ENCODE assay signal across 22 cellular contexts in genomic region chr19:6817179-6817578, GRCh38. TPM values are rescaled to one million over a fixed set of nuclear protein-coding genes. Genes with fewer than 3 reads are reported as not detected.
DNase-seq lines count a peak whose midpoint lies in the region; ATAC-seq and TF ChIP-seq lines count a peak whose summit lies in the region.
"Had no signal": no experiment of that assay in that cellular context is flagged by ENCODE, and none has a peak within 500 bp of the region (broad histone marks: within the 10 kb centered on the region; RNA-seq: fewer than 3 reads in every experiment).

No MANE protein-coding gene starts in this region.

- TF ChIP-seq CTCF in activated CD8-positive, alpha-beta T cell treated with anti-CD3 and anti-CD28 coated beads for 36 hours (IDR thresholded peaks at IDR 0.05) = no peak
- no peak for TF ChIP-seq CTCF in endodermal cell (conservative IDR thresholded peaks at IDR 0.05)
- TF ChIP-seq CTCF in heart left ventricle (IDR thresholded peaks at IDR 0.05) = no peak

- peaks cover 10% of the 10 kb centered on the region for H3K9me3 Mint-ChIP-seq in activated CD4-positive, alpha-beta memory T cell treated with anti-CD3 and anti-CD28 coated beads for 36 hours
- H3K9me3 Mint-ChIP-seq in activated CD4-positive, alpha-beta memory T cell treated with anti-CD3 and anti-CD28 coated beads, Interleukin-2, amount 10 ng/mL, durations not matched to agents 7 days and 5 days = peaks cover 13% of the 10 kb centered on the region
- peaks cover 0 to 9% (median 3%) of the 10 kb centered on the region in 7 donors for H3K9me3 Mint-ChIP-seq in CD4-positive, CD25-positive, alpha-beta regulatory T cell
- peaks cover 15% of the 10 kb centered on the region for H3K9me3 Mint-ChIP-seq in activated CD8-positive, alpha-beta T cell treated with anti-CD3 and anti-CD28 coated beads for 36 hours
- peaks cover 57% of the 10 kb centered on the region for H3K9me3 Mint-ChIP-seq in endodermal cell

- DNase-seq in activated CD4-positive, alpha-beta memory T cell treated with anti-CD3 and anti-CD28 coated beads for 36 hours = no peak
- DNase-seq in activated CD4-positive, alpha-beta memory T cell treated with anti-CD3 and anti-CD28 coated beads, Interleukin-2, amount 10 ng/mL, durations not matched to agents 7 days and 5 days = no peak
- DNase-seq in CD4-positive, CD25-positive, alpha-beta regulatory T cell = no peak
- no peak for DNase-seq in activated CD8-positive, alpha-beta T cell treated with anti-CD3 and anti-CD28 coated beads for 36 hours
- DNase-seq in endodermal cell (peak; percentile 7), heart left ventricle (no peak)
- DNase-seq: BE2C; CD4-positive, alpha-beta memory T cell; DMS53; EL; GM23248; HCEC 1CT; NCI-H1417 treated with DMSO at 0.1 percent for 48 hours; NCI-H187 treated with DMSO at 0.1 percent for 48 hours; NCI-H345; NCI-H526 had no signal

- WGBS in endodermal cell (ENCODE audit: insufficient coverage in 1 of 2, insufficient read length in 1 of 2), 2 experiments = 78% methylated on average over 3 of the region's 3 CpGs; no CpG with 5 or more reads in 1 of the 2 experiments
- 79 to 89% (median 82%) methylated on average over 3 of the region's 3 CpGs for WGBS in heart left ventricle, 4 donors

- H3K9ac ChIP-seq in endodermal cell (ENCODE audit: extremely low read depth, low read length, poor library complexity, severe bottlenecking) = no peak overlapping the region
- H3K9ac ChIP-seq: GM23248 had no signal

- H3K27ac Mint-ChIP-seq in activated CD4-positive, alpha-beta memory T cell treated with anti-CD3 and anti-CD28 coated beads for 36 hours = peak overlapping the region; percentile 57
- H3K27ac Mint-ChIP-seq in activated CD4-positive, alpha-beta memory T cell treated with anti-CD3 and anti-CD28 coated beads, Interleukin-2, amount 10 ng/mL, durations not matched to agents 7 days and 5 days = no peak overlapping the region
- H3K27ac Mint-ChIP-seq in CD4-positive, CD25-positive, alpha-beta regulatory T cell = peak overlapping the region in 2 of 3 donors; percentile 1 to 83
- H3K27ac Mint-ChIP-seq in activated CD8-positive, alpha-beta T cell treated with anti-CD3 and anti-CD28 coated beads for 36 hours = peak overlapping the region; percentile 44
- no peak overlapping the region for H3K27ac Mint-ChIP-seq in endodermal cell

- POLR2A ChIA-PET in activated CD4-positive, alpha-beta memory T cell treated with anti-CD3 and anti-CD28 coated beads for 36 hours (lab: Charles Lee) = no interaction called here
- POLR2A ChIA-PET in activated CD4-positive, alpha-beta memory T cell treated with anti-CD3 and anti-CD28 coated beads, Interleukin-2, amount 10 ng/mL, durations not matched to agents 7 days and 5 days (lab: Charles Lee) = interaction anchor here (0.6 kb wide), 1 partner anchor 26 kb away, joined by 5 read pairs; no protein-coding TSS in a partner anchor
- POLR2A ChIA-PET in activated CD8-positive, alpha-beta T cell treated with anti-CD3 and anti-CD28 coated beads for 36 hours (lab: Charles Lee) = interaction anchor here (2.5 to 7.5 kb wide), 2 partner anchors 14 to 44 kb away, joined by 8 to 29 read pairs; partner anchors contain the start of gene VAV1

- ATAC-seq in CD4-positive, CD25-positive, alpha-beta regulatory T cell (ENCODE audit: low read depth in 2 of 2) = no peak
- ATAC-seq in activated CD8-positive, alpha-beta T cell treated with anti-CD3 and anti-CD28 coated beads for 36 hours = no peak
- ATAC-seq in heart left ventricle (no peak), HG02588 (IDR thresholded peaks at IDR 0.05; ENCODE audit: unreplicated experiment) (no peak)
- ATAC-seq: GM12878 had no signal

- peaks cover 28% of the 10 kb centered on the region for H3K36me3 ChIP-seq in CD4-positive, CD25-positive, alpha-beta regulatory T cell (ENCODE audit: control insufficient read depth, insufficient read depth, low read length)
- H3K36me3 ChIP-seq in endodermal cell (ENCODE audit: control insufficient read depth, insufficient read depth, low read length) (no peaks in the 10 kb centered on the region), heart left ventricle (peaks cover 0 to 15% (median 0%) of the 10 kb centered on the region in 9 donors)
- H3K36me3 ChIP-seq: BE2C had no signal

- peaks cover 25% of the 10 kb centered on the region for H3K4me1 ChIP-seq in CD4-positive, CD25-positive, alpha-beta regulatory T cell (ENCODE audit: control insufficient read depth, insufficient read depth, low read length, poor library complexity, severe bottlenecking)
- no peaks in the 10 kb centered on the region for H3K4me1 ChIP-seq in endodermal cell (ENCODE audit: control insufficient read depth, insufficient read depth, low read length)
- peaks cover 0 to 7% (median 0%) of the 10 kb centered on the region in 12 donors for H3K4me1 ChIP-seq in heart left ventricle
- H3K4me1 ChIP-seq: BE2C had no signal

- H3K27me3 Mint-ChIP-seq in activated CD4-positive, alpha-beta memory T cell treated with anti-CD3 and anti-CD28 coated beads for 36 hours = no peaks in the 10 kb centered on the region
- H3K27me3 Mint-ChIP-seq in activated CD4-positive, alpha-beta memory T cell treated with anti-CD3 and anti-CD28 coated beads, Interleukin-2, amount 10 ng/mL, durations not matched to agents 7 days and 5 days = no peaks in the 10 kb centered on the region
- H3K27me3 Mint-ChIP-seq in CD4-positive, CD25-positive, alpha-beta regulatory T cell = no peaks in the 10 kb centered on the region
- H3K27me3 Mint-ChIP-seq in activated CD8-positive, alpha-beta T cell treated with anti-CD3 and anti-CD28 coated beads for 36 hours = no peaks in the 10 kb centered on the region
- H3K27me3 Mint-ChIP-seq in endodermal cell (ENCODE audit: insufficient read depth) = peaks cover 14% of the 10 kb centered on the region
- H3K27me3 Mint-ChIP-seq: CD4-positive, alpha-beta memory T cell had no signal

- H3K4me3 Mint-ChIP-seq in activated CD4-positive, alpha-beta memory T cell treated with anti-CD3 and anti-CD28 coated beads for 36 hours = no peak overlapping the region
- no peak overlapping the region for H3K4me3 Mint-ChIP-seq in activated CD4-positive, alpha-beta memory T cell treated with anti-CD3 and anti-CD28 coated beads, Interleukin-2, amount 10 ng/mL, durations not matched to agents 7 days and 5 days
- no peak overlapping the region for H3K4me3 Mint-ChIP-seq in CD4-positive, CD25-positive, alpha-beta regulatory T cell
- no peak overlapping the region for H3K4me3 Mint-ChIP-seq in activated CD8-positive, alpha-beta T cell treated with anti-CD3 and anti-CD28 coated beads for 36 hours
- no peak overlapping the region for H3K4me3 Mint-ChIP-seq in endodermal cell
- H3K4me3 Mint-ChIP-seq: CD4-positive, alpha-beta memory T cell had no signal

- no peaks in the 10 kb centered on the region for H3K27me3 ChIP-seq in CD4-positive, CD25-positive, alpha-beta regulatory T cell (ENCODE audit: control insufficient read depth, insufficient read depth, low read length)
- no peaks in the 10 kb centered on the region for H3K27me3 ChIP-seq in endodermal cell (ENCODE audit: control insufficient read depth, insufficient read depth, low read length, poor library complexity, severe bottlenecking)
- peaks cover 0 to 13% (median 0%) of the 10 kb centered on the region in 9 donors for H3K27me3 ChIP-seq in heart left ventricle
- H3K27me3 ChIP-seq: BE2C had no signal

- no peak overlapping the region for H3K4me3 ChIP-seq in CD4-positive, CD25-positive, alpha-beta regulatory T cell (ENCODE audit: low read depth, low read length)
- H3K4me3 ChIP-seq in endodermal cell (ENCODE audit: low read length) (no peak overlapping the region), heart left ventricle (no peak overlapping the region)
- H3K4me3 ChIP-seq: GM12878, GM23248 had no signal

- intact Hi-C loops in activated CD4-positive, alpha-beta memory T cell treated with anti-CD3 and anti-CD28 coated beads for 36 hours (cut with micrococcal nuclease) = no loop called here
- intact Hi-C loops in activated CD8-positive, alpha-beta T cell treated with anti-CD3 and anti-CD28 coated beads for 36 hours (cut with micrococcal nuclease) = no loop called here
- intact Hi-C loops in heart left ventricle (cut with DNase I) = no loop called here

- TF ChIP-seq POLR2A in heart left ventricle (IDR thresholded peaks at IDR 0.05) = no peak

- H3K9me3 ChIP-seq in CD4-positive, CD25-positive, alpha-beta regulatory T cell (ENCODE audit: control insufficient read depth in 2 of 2, low read length in 2 of 2) = peaks cover 0 to 5% of the 10 kb centered on the region in 2 experiments
- H3K9me3 ChIP-seq in endodermal cell (ENCODE audit: control insufficient read depth, low read length) = peaks cover 55% of the 10 kb centered on the region
- peaks cover 0 to 23% (median 13%) of the 10 kb centered on the region in 12 donors for H3K9me3 ChIP-seq in heart left ventricle

- CTCF ChIA-PET in activated CD4-positive, alpha-beta memory T cell treated with anti-CD3 and anti-CD28 coated beads for 36 hours (lab: Charles Lee) = interaction anchor here (0.6 kb wide), 1 partner anchor 78 kb away, joined by 5 read pairs; no protein-coding TSS in a partner anchor
- CTCF ChIA-PET in activated CD4-positive, alpha-beta memory T cell treated with anti-CD3 and anti-CD28 coated beads, Interleukin-2, amount 10 ng/mL, durations not matched to agents 7 days and 5 days (lab: Charles Lee) = no interaction called here
- CTCF ChIA-PET in activated CD8-positive, alpha-beta T cell treated with anti-CD3 and anti-CD28 coated beads for 36 hours (lab: Charles Lee) = interaction anchor here (1.2 kb wide), 1 partner anchor 46 kb away, joined by 3 read pairs; no protein-coding TSS in a partner anchor

- peaks cover 46% of the 10 kb centered on the region for H3K36me3 Mint-ChIP-seq in activated CD4-positive, alpha-beta memory T cell treated with anti-CD3 and anti-CD28 coated beads for 36 hours
- H3K36me3 Mint-ChIP-seq in activated CD4-positive, alpha-beta memory T cell treated with anti-CD3 and anti-CD28 coated beads, Interleukin-2, amount 10 ng/mL, durations not matched to agents 7 days and 5 days (ENCODE audit: low read depth) = peaks cover 61% of the 10 kb centered on the region
- peaks cover 31% of the 10 kb centered on the region for H3K36me3 Mint-ChIP-seq in CD4-positive, CD25-positive, alpha-beta regulatory T cell
- peaks cover 47% of the 10 kb centered on the region for H3K36me3 Mint-ChIP-seq in activated CD8-positive, alpha-beta T cell treated with anti-CD3 and anti-CD28 coated beads for 36 hours (ENCODE audit: low read depth)
- no peaks in the 10 kb centered on the region for H3K36me3 Mint-ChIP-seq in endodermal cell (ENCODE audit: low read depth)

- peaks cover 50% of the 10 kb centered on the region for H3K4me1 Mint-ChIP-seq in activated CD4-positive, alpha-beta memory T cell treated with anti-CD3 and anti-CD28 coated beads for 36 hours (ENCODE audit: low read depth)
- peaks cover 44% of the 10 kb centered on the region for H3K4me1 Mint-ChIP-seq in activated CD4-positive, alpha-beta memory T cell treated with anti-CD3 and anti-CD28 coated beads, Interleukin-2, amount 10 ng/mL, durations not matched to agents 7 days and 5 days
- peaks cover 23 to 52% (median 32%) of the 10 kb centered on the region in 4 donors for H3K4me1 Mint-ChIP-seq in CD4-positive, CD25-positive, alpha-beta regulatory T cell
- H3K4me1 Mint-ChIP-seq in activated CD8-positive, alpha-beta T cell treated with anti-CD3 and anti-CD28 coated beads for 36 hours (ENCODE audit: low read depth) = peaks cover 44% of the 10 kb centered on the region
- no peaks in the 10 kb centered on the region for H3K4me1 Mint-ChIP-seq in endodermal cell

- no peak overlapping the region for H3K27ac ChIP-seq in CD4-positive, CD25-positive, alpha-beta regulatory T cell (ENCODE audit: insufficient read depth, low read length, poor library complexity, severe bottlenecking)
- H3K27ac ChIP-seq in endodermal cell (ENCODE audit: low read depth, low read length) = no peak overlapping the region
- H3K27ac ChIP-seq in heart left ventricle = no peak overlapping the region
- H3K27ac ChIP-seq: GM23248, HL-60 had no signal

RNA-seq across cellular contexts. Expression of gene VAV1, which starts 44.7 kb away (rescaled TPM):
- total RNA-seq in activated CD4-positive, alpha-beta memory T cell treated with anti-CD3 and anti-CD28 coated beads for 36 hours = 10 to 100 TPM; 77.9 to 84.5 TPM
- total RNA-seq in activated CD4-positive, alpha-beta memory T cell treated with anti-CD3 and anti-CD28 coated beads, Interleukin-2, amount 10 ng/mL, durations not matched to agents 7 days and 5 days = 100 to 1,000 TPM; 105 to 107 TPM
- 117 TPM for total RNA-seq in CD4-positive, CD25-positive, alpha-beta regulatory T cell
- polyA plus RNA-seq in CD4-positive, CD25-positive, alpha-beta regulatory T cell = 10 to 100 TPM; 14.8 to 24.2 (median 21.8) TPM
- 10 to 100 TPM; 61.7 to 65.4 TPM for total RNA-seq in activated CD8-positive, alpha-beta T cell treated with anti-CD3 and anti-CD28 coated beads for 36 hours
- not detected for total RNA-seq in endodermal cell
- not detected for polyA plus RNA-seq in endodermal cell (2013, experiment 1 of 2)
- polyA plus RNA-seq in endodermal cell (2013, experiment 2 of 2) = not detected
- 10 to 100 TPM in 1 of 9 donors, 1 to 10 TPM in 5, under 1 TPM in 3; 0.69 to 25.6 (median 1.7) TPM for total RNA-seq in heart left ventricle
- 1 to 10 TPM in 1 of 2 donors, under 1 TPM in 1; 0.91 to 1.2 TPM for polyA plus RNA-seq in heart left ventricle
- total RNA-seq: A172, GM23248, HT1080, M059J had no signal
- polyA plus RNA-seq: GM23248 had no signal

RNA-seq across cellular contexts. Expression of gene SH2D3A, which starts 49.9 kb away (rescaled TPM):
- 10 to 100 TPM; 17.1 to 18.2 TPM for total RNA-seq in activated CD4-positive, alpha-beta memory T cell treated with anti-CD3 and anti-CD28 coated beads for 36 hours
- 10 to 100 TPM; 26.4 to 28.1 TPM for total RNA-seq in activated CD4-positive, alpha-beta memory T cell treated with anti-CD3 and anti-CD28 coated beads, Interleukin-2, amount 10 ng/mL, durations not matched to agents 7 days and 5 days
- 46.2 TPM for total RNA-seq in CD4-positive, CD25-positive, alpha-beta regulatory T cell
- 10 to 100 TPM; 19.5 to 26.5 (median 22.1) TPM for polyA plus RNA-seq in CD4-positive, CD25-positive, alpha-beta regulatory T cell
- 10 to 100 TPM; 20.6 to 20.9 TPM for total RNA-seq in activated CD8-positive, alpha-beta T cell treated with anti-CD3 and anti-CD28 coated beads for 36 hours
- total RNA-seq in endodermal cell = 10 to 100 TPM; 10.7 to 16.4 TPM
- 1.0 TPM for polyA plus RNA-seq in endodermal cell (2013, experiment 1 of 2)
- 1.1 TPM for polyA plus RNA-seq in endodermal cell (2013, experiment 2 of 2)
- total RNA-seq in heart left ventricle = under 1 TPM in 3 of 9 donors, not detected in 6; 0.12 to 0.56 (median 0.52) TPM
- under 1 TPM; 0.08 to 0.25 TPM for polyA plus RNA-seq in heart left ventricle
- total RNA-seq: A172, GM23248, M059J had no signal
- polyA plus RNA-seq: GM23248 had no signal

Comparison
In these comparisons a context has a peak if more than half of its experiments do, and no peak if none do; other contexts are left out.
1. H3K27ac Mint-ChIP-seq: peak in activated CD4-positive, alpha-beta memory T cell treated with anti-CD3 and anti-CD28 coated beads for 36 hours (single experiment), CD4-positive, CD25-positive, alpha-beta regulatory T cell (2 of 3) and activated CD8-positive, alpha-beta T cell treated with anti-CD3 and anti-CD28 coated beads for 36 hours (single experiment); none in activated CD4-positive, alpha-beta memory T cell treated with anti-CD3 and anti-CD28 coated beads, Interleukin-2, amount 10 ng/mL, durations not matched to agents 7 days and 5 days (single experiment) and endodermal cell (single experiment).
2. RNA of gene SH2D3A, which starts 49.9 kb away (total RNA-seq): 46.2 TPM in CD4-positive, CD25-positive, alpha-beta regulatory T cell (single experiment), 26.4 to 28.1 TPM in activated CD4-positive, alpha-beta memory T cell treated with anti-CD3 and anti-CD28 coated beads, Interleukin-2, amount 10 ng/mL, durations not matched to agents 7 days and 5 days, 20.6 to 20.9 TPM in activated CD8-positive, alpha-beta T cell treated with anti-CD3 and anti-CD28 coated beads for 36 hours, 17.1 to 18.2 TPM in activated CD4-positive, alpha-beta memory T cell treated with anti-CD3 and anti-CD28 coated beads for 36 hours and 10.7 to 16.4 TPM in endodermal cell; 0.12 to 0.56 TPM in heart left ventricle; every median in the first group is over 4 times any median in the second.